In the genomic region with DNA sequence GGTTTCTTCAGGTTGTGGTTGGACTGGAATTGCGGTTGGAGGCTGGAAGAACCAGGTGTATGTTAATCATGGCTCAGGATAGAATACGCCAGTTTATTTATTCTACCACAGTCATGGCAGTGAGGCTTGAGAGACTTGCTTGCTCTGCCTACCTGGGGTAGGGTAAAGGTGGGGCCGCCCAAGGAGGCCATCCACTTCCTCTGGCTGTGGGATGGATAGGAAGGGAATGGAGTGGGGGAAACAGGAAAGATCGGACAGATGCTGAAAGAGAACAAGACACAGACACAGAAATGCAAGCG, we compare ENCODE assay signal across 8 cellular contexts. TPM values are rescaled to one million over a fixed set of nuclear protein-coding genes. Genes with fewer than 3 reads are reported as not detected.
A peak's percentile ranks its signal among the peaks of the same experiment; 100 is the strongest.
DNase-seq lines count a peak whose midpoint lies in the region; ATAC-seq lines count a peak whose summit lies in the region.
"Had no signal": no experiment of that assay in that cellular context is flagged by ENCODE, and none has a peak within 500 bp of the region (broad histone marks: within the 10 kb centered on the region; RNA-seq: fewer than 3 reads in every experiment).

No MANE protein-coding gene starts in this region.

- no peak overlapping the region for H3K27ac Mint-ChIP-seq in activated T-helper 2 cell treated with anti-CD3 and anti-CD28 coated beads, Interferon-gamma antibody, Interleukin-2, Interleukin-4, amounts not matched to agents 10 μg/mL and 5 μg/mL and 100 μg/mL, durations not matched to agents 14 hours and 24 hours and 36 hours
- no peak overlapping the region for H3K27ac Mint-ChIP-seq in natural killer cell treated with Interleukin-12 subunit alpha and Interleukin-12 subunit beta and Interleukin-15 and Interleukin-18, amount 100 ng/mL, for 72 hours

- no peaks in the 10 kb centered on the region for H3K9me3 Mint-ChIP-seq in activated T-helper 2 cell treated with anti-CD3 and anti-CD28 coated beads, Interferon-gamma antibody, Interleukin-2, Interleukin-4, amounts not matched to agents 10 μg/mL and 5 μg/mL and 100 μg/mL, durations not matched to agents 14 hours and 24 hours and 36 hours
- no peaks in the 10 kb centered on the region for H3K9me3 Mint-ChIP-seq in natural killer cell treated with Interleukin-12 subunit alpha and Interleukin-12 subunit beta and Interleukin-15 and Interleukin-18, amount 100 ng/mL, for 72 hours

- peaks cover 37% of the 10 kb centered on the region for H3K27me3 Mint-ChIP-seq in activated T-helper 2 cell treated with anti-CD3 and anti-CD28 coated beads, Interferon-gamma antibody, Interleukin-2, Interleukin-4, amounts not matched to agents 10 μg/mL and 5 μg/mL and 100 μg/mL, durations not matched to agents 14 hours and 24 hours and 36 hours (ENCODE audit: low read depth)
- peaks cover 37 to 47% of the 10 kb centered on the region in 2 donors for H3K27me3 Mint-ChIP-seq in natural killer cell treated with Interleukin-12 subunit alpha and Interleukin-12 subunit beta and Interleukin-15 and Interleukin-18, amount 100 ng/mL, for 72 hours

- peaks cover 39% of the 10 kb centered on the region for H3K36me3 Mint-ChIP-seq in activated T-helper 2 cell treated with anti-CD3 and anti-CD28 coated beads, Interferon-gamma antibody, Interleukin-2, Interleukin-4, amounts not matched to agents 10 μg/mL and 5 μg/mL and 100 μg/mL, durations not matched to agents 14 hours and 24 hours and 36 hours (ENCODE audit: low read depth)
- H3K36me3 Mint-ChIP-seq in natural killer cell treated with Interleukin-12 subunit alpha and Interleukin-12 subunit beta and Interleukin-15 and Interleukin-18, amount 100 ng/mL, for 72 hours = peaks cover 8% of the 10 kb centered on the region

- peaks cover 34% of the 10 kb centered on the region for H3K4me1 Mint-ChIP-seq in activated T-helper 2 cell treated with anti-CD3 and anti-CD28 coated beads, Interferon-gamma antibody, Interleukin-2, Interleukin-4, amounts not matched to agents 10 μg/mL and 5 μg/mL and 100 μg/mL, durations not matched to agents 14 hours and 24 hours and 36 hours (ENCODE audit: low read depth)
- peaks cover 40 to 50% of the 10 kb centered on the region in 2 donors for H3K4me1 Mint-ChIP-seq in natural killer cell treated with Interleukin-12 subunit alpha and Interleukin-12 subunit beta and Interleukin-15 and Interleukin-18, amount 100 ng/mL, for 72 hours (ENCODE audit: low read depth in 2 of 2)

- peak; percentile 63 for DNase-seq in DMS53 treated with DMSO at 0.1 percent for 48 hours (lab: John Stamatoyannopoulos, UW; ENCODE audit: unreplicated experiment)
- DNase-seq in NAMALWA (ENCODE audit: low spot score) = peak; percentile 26
- DNase-seq in activated T-helper 2 cell treated with anti-CD3 and anti-CD28 coated beads, Interferon-gamma antibody, Interleukin-2, Interleukin-4, amounts not matched to agents 10 μg/mL and 5 μg/mL and 100 μg/mL, durations not matched to agents 14 hours and 24 hours and 36 hours (ENCODE audit: low spot score) = no peak
- no peak for DNase-seq in natural killer cell treated with Interleukin-12 subunit alpha and Interleukin-12 subunit beta and Interleukin-15 and Interleukin-18, amount 100 ng/mL, for 72 hours (ENCODE audit: low spot score)
- DNase-seq in GM19238 (ENCODE audit: insufficient read length, low spot score) = no peak
- DNase-seq in GOT3 (lab: John Stamatoyannopoulos, UW) = no peak

- no peak for ATAC-seq in natural killer cell treated with Interleukin-12 subunit alpha and Interleukin-12 subunit beta and Interleukin-15 and Interleukin-18, amount 100 ng/mL, for 72 hours
- no peak for ATAC-seq in HG02884 (IDR thresholded peaks at IDR 0.05; ENCODE audit: unreplicated experiment)
- ATAC-seq: activated CD4-positive, CD25-positive, alpha-beta regulatory T cell treated with anti-CD3 and anti-CD28 coated beads, Interleukin-2, amount 50 U/mL, for 24 hours had no signal

- peak overlapping the region; percentile 78 for H3K4me3 Mint-ChIP-seq in activated T-helper 2 cell treated with anti-CD3 and anti-CD28 coated beads, Interferon-gamma antibody, Interleukin-2, Interleukin-4, amounts not matched to agents 10 μg/mL and 5 μg/mL and 100 μg/mL, durations not matched to agents 14 hours and 24 hours and 36 hours (ENCODE audit: low read depth)
- H3K4me3 Mint-ChIP-seq in natural killer cell treated with Interleukin-12 subunit alpha and Interleukin-12 subunit beta and Interleukin-15 and Interleukin-18, amount 100 ng/mL, for 72 hours = peak overlapping the region; percentile 83

- intact Hi-C loops in activated T-helper 2 cell treated with anti-CD3 and anti-CD28 coated beads, Interferon-gamma antibody, Interleukin-2, Interleukin-4, amounts not matched to agents 10 μg/mL and 5 μg/mL and 100 μg/mL, durations not matched to agents 14 hours and 24 hours and 36 hours (cut with micrococcal nuclease) = loop anchor here (1.0 kb wide), 1 partner anchor 8 kb away; a partner anchor contains a TSS

RNA-seq across cellular contexts. Expression of a gene that starts 8.1 kb away (rescaled TPM):
- total RNA-seq in activated T-helper 2 cell treated with anti-CD3 and anti-CD28 coated beads, Interferon-gamma antibody, Interleukin-2, Interleukin-4, amounts not matched to agents 10 μg/mL and 5 μg/mL and 100 μg/mL, durations not matched to agents 14 hours and 24 hours and 36 hours = 295 and 307 TPM in 2 replicates
- 100 to 1,000 TPM; 262 to 355 TPM for total RNA-seq in natural killer cell treated with Interleukin-12 subunit alpha and Interleukin-12 subunit beta and Interleukin-15 and Interleukin-18, amount 100 ng/mL, for 72 hours

RNA-seq across cellular contexts. Expression of a gene that starts 13.4 kb away (rescaled TPM):
- total RNA-seq in activated T-helper 2 cell treated with anti-CD3 and anti-CD28 coated beads, Interferon-gamma antibody, Interleukin-2, Interleukin-4, amounts not matched to agents 10 μg/mL and 5 μg/mL and 100 μg/mL, durations not matched to agents 14 hours and 24 hours and 36 hours = 5.6 and 6.1 TPM in 2 replicates
- 1 to 10 TPM; 2.5 to 6.1 TPM for total RNA-seq in natural killer cell treated with Interleukin-12 subunit alpha and Interleukin-12 subunit beta and Interleukin-15 and Interleukin-18, amount 100 ng/mL, for 72 hours

RNA-seq across cellular contexts. Expression of a gene that starts 21.0 kb away (rescaled TPM):
- 0.82 and 0.90 TPM in 2 replicates for total RNA-seq in activated T-helper 2 cell treated with anti-CD3 and anti-CD28 coated beads, Interferon-gamma antibody, Interleukin-2, Interleukin-4, amounts not matched to agents 10 μg/mL and 5 μg/mL and 100 μg/mL, durations not matched to agents 14 hours and 24 hours and 36 hours
- total RNA-seq in natural killer cell treated with Interleukin-12 subunit alpha and Interleukin-12 subunit beta and Interleukin-15 and Interleukin-18, amount 100 ng/mL, for 72 hours = under 1 TPM in 1 of 2 donors, not detected in 1; 0.73 TPM

Comparison
In these comparisons a context has a peak if more than half of its experiments do, and no peak if none do; other contexts are left out.
1. DNase-seq: peak in DMS53 treated with DMSO at 0.1 percent for 48 hours (single experiment) and NAMALWA (single experiment); none in activated T-helper 2 cell treated with anti-CD3 and anti-CD28 coated beads, Interferon-gamma antibody, Interleukin-2, Interleukin-4, amounts not matched to agents 10 μg/mL and 5 μg/mL and 100 μg/mL, durations not matched to agents 14 hours and 24 hours and 36 hours (single experiment), natural killer cell treated with Interleukin-12 subunit alpha and Interleukin-12 subunit beta and Interleukin-15 and Interleukin-18, amount 100 ng/mL, for 72 hours (single experiment), GM19238 (single experiment) and GOT3 (single experiment).